17 cellular contexts compared by ENCODE assay signal in the genomic region with DNA sequence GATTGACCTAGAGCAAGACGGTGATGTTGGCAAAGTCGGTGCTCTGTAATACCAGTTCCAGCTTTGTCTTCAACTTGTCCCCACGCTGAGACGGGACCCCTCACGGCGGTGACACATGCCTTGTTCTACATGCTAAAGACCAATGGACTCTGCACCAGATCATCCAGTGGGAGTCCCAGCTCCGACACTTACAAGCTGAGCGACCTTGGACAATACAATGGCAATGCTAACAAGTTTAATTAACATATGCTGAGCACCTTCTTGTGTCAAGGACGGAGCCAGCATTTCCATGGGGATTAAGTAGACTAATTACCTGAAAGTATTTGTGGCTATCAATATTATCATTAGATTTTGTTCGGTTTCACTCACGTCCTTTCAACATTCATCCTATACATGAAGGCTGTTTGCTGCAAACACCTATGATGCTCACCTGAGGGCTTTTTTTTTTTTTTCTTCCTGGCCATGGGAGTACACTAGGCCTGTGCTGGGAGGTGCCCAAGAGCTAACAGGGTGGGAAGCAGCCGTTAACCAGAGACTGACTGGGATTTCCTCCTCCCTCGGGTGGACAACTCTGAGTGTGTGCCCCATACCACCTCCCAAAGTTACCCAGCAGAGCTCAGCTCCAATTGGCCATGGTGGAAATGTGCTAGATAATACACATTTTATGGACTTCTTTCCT.
DNase-seq lines count a peak whose midpoint lies in the region; ATAC-seq, FAIRE-seq and TF ChIP-seq lines count a peak whose summit lies in the region.
"Had no signal": no experiment of that assay in that cellular context is flagged by ENCODE, and none has a peak within 500 bp of the region (broad histone marks: within the 10 kb centered on the region; RNA-seq: fewer than 3 reads in every experiment).

No MANE protein-coding gene starts in this region.

- H3K4me1 ChIP-seq in H9 (ENCODE audit: insufficient read depth, low read length) = peaks cover 11% of the 10 kb centered on the region
- peaks cover 0 to 12% (median 5%) of the 10 kb centered on the region in 4 experiments; a peak in 5 of 7 replicates for H3K4me1 ChIP-seq in H1 (replicated peaks in 1 of 4; ENCODE audit: control insufficient read depth in 3 of 4, insufficient read depth in 4 of 4, low read length in 3 of 4)
- peaks cover 10% of the 10 kb centered on the region; the same call in 1 of the 2 replicates for H3K4me1 ChIP-seq in iPS-20b (ENCODE audit: insufficient read depth, low read length)
- H3K4me1 ChIP-seq: A549 had no signal

- H4K5ac ChIP-seq in H9 (ENCODE audit: insufficient read length, low read depth, low read length) (no peak overlapping the region), H1 (ENCODE audit: insufficient read length, low read depth, low read length) (no peak overlapping the region)

- no peaks in the 10 kb centered on the region for H3K79me1 ChIP-seq in H9 (ENCODE audit: insufficient read depth, low read depth, low read length, poor library complexity, severe bottlenecking)
- no peaks in the 10 kb centered on the region for H3K79me1 ChIP-seq in H1 (ENCODE audit: low read depth, low read length)

- no peaks in the 10 kb centered on the region for H3K36me3 ChIP-seq in H1 (ENCODE audit: control insufficient read depth in 2 of 4, insufficient read depth in 4 of 4, low read length in 3 of 4)
- H3K36me3 ChIP-seq in iPS-20b (ENCODE audit: insufficient read depth, low read depth, low read length) = no peaks in the 10 kb centered on the region
- H3K36me3 ChIP-seq: BE2C had no signal

- H3K23me2 ChIP-seq in H9 (ENCODE audit: insufficient read length, low read depth, low read length, poor library complexity, severe bottlenecking) (no peaks in the 10 kb centered on the region), H1 (ENCODE audit: low read depth, low read length) (no peaks in the 10 kb centered on the region)

- no peak overlapping the region for H2BK12ac ChIP-seq in H9 (ENCODE audit: insufficient read length, low read depth, low read length)
- 0 out of 2 replicates have a peak overlapping the region, but pooled peaks have one; percentile 10 for H2BK12ac ChIP-seq in H1 (ENCODE audit: low read depth, low read length)

- H3K27ac Mint-ChIP-seq in H9 = peak overlapping the region in 1 of 3 experiments; percentile 72; a peak in 2 of 7 replicates

- no peak overlapping the region for H3K56ac ChIP-seq in H9 (ENCODE audit: insufficient read length, low read depth, low read length)
- no peak overlapping the region for H3K56ac ChIP-seq in H1 (replicated peaks; ENCODE audit: insufficient read length, low read depth, low read length)

- no peak overlapping the region for H2AFZ ChIP-seq in H9 (ENCODE audit: low read length)
- no peak overlapping the region for H2AFZ ChIP-seq in H1 (ENCODE audit: low read length)

- no peaks in the 10 kb centered on the region for H3K9me3 ChIP-seq in H9 (ENCODE audit: control insufficient read depth, low read depth, low read length)
- no peaks in the 10 kb centered on the region for H3K9me3 ChIP-seq in H1 (ENCODE audit: insufficient read depth in 2 of 2, low read depth in 1 of 2, low read length in 1 of 2)
- H3K9me3 ChIP-seq in iPS-20b (ENCODE audit: insufficient read depth, low read depth, low read length) = no peaks in the 10 kb centered on the region
- H3K9me3 ChIP-seq: A549, BE2C had no signal

- ATAC-seq in esophagus mucosa (no peak), HG02798 (IDR thresholded peaks at IDR 0.05; ENCODE audit: poor library complexity, unreplicated experiment) (no peak), HG02588 (IDR thresholded peaks at IDR 0.05; ENCODE audit: unreplicated experiment) (no peak)
- ATAC-seq: A549, HepG2 had no signal

- POLR2A ChIA-PET in H1 (lab: Charles Lee; ENCODE audit: partially characterized antibody) = interaction anchor here (0.7 kb wide), 1 partner anchor 124 kb away, joined by 3 read pairs; no protein-coding TSS in a partner anchor

- H2BK120ac ChIP-seq in H9 (ENCODE audit: low read depth, low read length, poor library complexity, severe bottlenecking) (no peak overlapping the region), H1 (replicated peaks; ENCODE audit: low read depth, low read length) (no peak overlapping the region)

- H2BK20ac ChIP-seq in H9 (ENCODE audit: low read depth, low read length, poor library complexity, severe bottlenecking) = no peak overlapping the region
- no peak overlapping the region for H2BK20ac ChIP-seq in H1 (ENCODE audit: low read length)

- TF ChIP-seq RAD21 in H1 (IDR thresholded peaks at IDR 0.05 in 1 of 2, conservative IDR thresholded peaks at IDR 0.05 in 1 of 2; ENCODE audit: low read depth in 2 of 2, low read length in 2 of 2) = no peak

- H3K23ac ChIP-seq in H9 (ENCODE audit: insufficient read length, low read depth, low read length) = no peak overlapping the region
- H3K23ac ChIP-seq in H1 (ENCODE audit: insufficient read length) = no peak overlapping the region

- H4K91ac ChIP-seq in H9 (ENCODE audit: insufficient read length, low read depth, low read length) = no peak overlapping the region
- H4K91ac ChIP-seq in H1 (replicated peaks; ENCODE audit: insufficient read length, low read length) = no peak overlapping the region

- no peak overlapping the region for H2BK5ac ChIP-seq in H9 (ENCODE audit: insufficient read length, low read length)
- no peak overlapping the region for H2BK5ac ChIP-seq in H1 (ENCODE audit: low read depth, low read length)

- H4K20me1 ChIP-seq in H9 (ENCODE audit: control insufficient read depth, insufficient read depth, insufficient read length) = no peaks in the 10 kb centered on the region
- H4K20me1 ChIP-seq in H1 (replicated peaks in 1 of 2; ENCODE audit: control insufficient read depth in 1 of 2, insufficient read depth in 2 of 2, low read length in 2 of 2) = no peaks in the 10 kb centered on the region

- H3K4me1 Mint-ChIP-seq in H9 = peaks cover 45 to 49% of the 10 kb centered on the region in 2 experiments
- H3K4me1 Mint-ChIP-seq: CD4-positive, alpha-beta memory T cell had no signal

- DNase-seq in H9 (no peak), H1 (ENCODE audit: low read depth in 1 of 2, low spot score in 2 of 2) (no peak)
- DNase-seq in activated naive CD4-positive, alpha-beta T cell treated with Interleukin-2 at 50 U/mL for 16 hours = no peak
- DNase-seq: BE2C; CD4-positive, alpha-beta memory T cell; DMS79 had no signal

- no peaks in the 10 kb centered on the region for H3K36me3 Mint-ChIP-seq in H9 (ENCODE audit: insufficient read depth in 1 of 3, low read depth in 3 of 3)
- H3K36me3 Mint-ChIP-seq: CD4-positive, alpha-beta memory T cell had no signal

- H3K4me3 Mint-ChIP-seq in H9 = no peak overlapping the region
- H3K4me3 Mint-ChIP-seq: CD4-positive, alpha-beta memory T cell had no signal

- peaks cover 19% of the 10 kb centered on the region for H3K27me3 Mint-ChIP-seq in H9 (ENCODE audit: low read depth)
- H3K27me3 Mint-ChIP-seq: CD4-positive, alpha-beta memory T cell had no signal

- TF ChIP-seq EP300 in H1 (IDR thresholded peaks at IDR 0.05; ENCODE audit: borderline replicate concordance in 1 of 2, low read depth in 2 of 2, low read length in 2 of 2) = no peak

- no peak overlapping the region for H3K4me2 ChIP-seq in H9 (ENCODE audit: insufficient read depth, insufficient read length, low read length)
- H3K4me2 ChIP-seq in H1 (ENCODE audit: insufficient read depth in 1 of 2, low read depth in 2 of 2, low read length in 2 of 2) = no peak overlapping the region
- H3K4me2 ChIP-seq: A549 had no signal

- no peak overlapping the region for H3K14ac ChIP-seq in H9 (ENCODE audit: insufficient read depth, low read length)
- H3K14ac ChIP-seq in H1 (ENCODE audit: insufficient read length) = no peak overlapping the region

- no peak overlapping the region for H3K9ac ChIP-seq in H9 (ENCODE audit: extremely low read depth, insufficient read length, low read length)
- H3K9ac ChIP-seq in H1 (replicated peaks in 1 of 4; ENCODE audit: extremely low read depth in 1 of 4, low read depth in 3 of 4, low read length in 3 of 4) = no peak overlapping the region
- H3K9ac ChIP-seq in iPS-20b (ENCODE audit: low read depth, low read length) = no peak overlapping the region

- H3K9me3 Mint-ChIP-seq in H9 = no peaks in the 10 kb centered on the region

- no peak for FAIRE-seq in H1 (lab: Jason Lieb, UNC)
- FAIRE-seq: A549, G401.6, GM12891, GM19239, HepG2, HTR-8/SVneo had no signal

- H4K8ac ChIP-seq in H9 (replicated peaks; ENCODE audit: insufficient read length, low read depth, low read length) (no peak overlapping the region), H1 (ENCODE audit: extremely low read depth, insufficient read depth, low read length) (no peak overlapping the region)

- H3K79me2 ChIP-seq in H9 (ENCODE audit: insufficient read depth, low read length) (no peaks in the 10 kb centered on the region), H1 (ENCODE audit: control insufficient read depth in 1 of 2, insufficient read depth in 2 of 2, low read length in 2 of 2) (no peaks in the 10 kb centered on the region)

- H3K18ac ChIP-seq in H9 (ENCODE audit: insufficient read length, low read depth, low read length) (peak overlapping the region; percentile 45), H1 (ENCODE audit: extremely low read depth, low read length) (no peak overlapping the region)

- CTCF ChIA-PET in H1 (lab: Charles Lee; ENCODE audit: partially characterized antibody) = interaction anchor here (0.6 to 1.2 kb wide), 5 partner anchors 9 to 890 kb away, joined by 3 to 4 read pairs (median 3); no protein-coding TSS in a partner anchor

- no CpG with 5 or more reads among the region's 13 CpGs for whole genome bisulfite sequencing in H9 (ENCODE audit: extremely low coverage, insufficient read length, low lambda C conversion rate)
- 66% methylated on average over 13 of the region's 13 CpGs; no CpG with 5 or more reads in 1 of the 2 experiments for WGBS in H1 (ENCODE audit: extremely low coverage in 1 of 2, insufficient coverage in 1 of 2, insufficient read length in 1 of 2, insufficient replicate concordance in 2 of 2, low coverage in 1 of 2, low lambda C conversion rate in 2 of 2, missing lambda C conversion rate in 1 of 2), 2 experiments

- no peak overlapping the region for H2AK5ac ChIP-seq in H9 (ENCODE audit: insufficient read length, low read length)
- H2AK5ac ChIP-seq in H1 (ENCODE audit: low read depth, low read length) = no peak overlapping the region

- TF ChIP-seq POLR2A in H1 (IDR thresholded peaks at IDR 0.05; ENCODE audit: control extremely low read depth in 1 of 2, low read depth in 2 of 2, low read length in 2 of 2) = no peak

- no peak overlapping the region for H3T11ph ChIP-seq in H9 (ENCODE audit: low read length)

- H3K4ac ChIP-seq in H9 (ENCODE audit: low read depth, low read length) = no peak overlapping the region
- no peak overlapping the region for H3K4ac ChIP-seq in H1 (replicated peaks; ENCODE audit: insufficient read length, low read depth, low read length)

- no peak overlapping the region for H3K27ac ChIP-seq in H9 (ENCODE audit: insufficient read length, low read depth, low read length)
- no peak overlapping the region for H3K27ac ChIP-seq in H1 (ENCODE audit: low read depth, low read length)
- H3K27ac ChIP-seq in iPS-20b (ENCODE audit: low read length) = no peak overlapping the region
- H3K27ac ChIP-seq: A549, C4-2B had no signal

- no peak overlapping the region for H2BK15ac ChIP-seq in H9 (ENCODE audit: low read depth, low read length)
- H2BK15ac ChIP-seq in H1 (ENCODE audit: low read length) = no peak overlapping the region

- no peaks in the 10 kb centered on the region for H3K27me3 ChIP-seq in H9 (ENCODE audit: insufficient read depth, low read length)
- H3K27me3 ChIP-seq in H1 (replicated peaks in 1 of 4; ENCODE audit: control insufficient read depth in 3 of 4, extremely low read depth in 1 of 4, insufficient read depth in 3 of 4, low read length in 3 of 4) = no peaks in the 10 kb centered on the region; a peak in 1 of 7 replicates
- no peaks in the 10 kb centered on the region for H3K27me3 ChIP-seq in iPS-20b (ENCODE audit: insufficient read depth, low read length)
- H3K27me3 ChIP-seq: BE2C had no signal

- H3K4me3 ChIP-seq in H1 (ENCODE audit: extremely low read depth in 1 of 4, insufficient read depth in 2 of 4, low read depth in 3 of 4, low read length in 4 of 4) (no peak overlapping the region), iPS-20b (ENCODE audit: low read length) (0 out of 2 replicates have a peak overlapping the region, but pooled peaks have one; percentile 1)
- H3K4me3 ChIP-seq: A549 had no signal

- TF ChIP-seq CTCF in H9 (conservative IDR thresholded peaks at IDR 0.05) (no peak), H1 (IDR thresholded peaks at IDR 0.05; ENCODE audit: control extremely low read depth in 1 of 3, insufficient read depth in 1 of 3, low read depth in 1 of 3, low read length in 3 of 3) (no peak)
